ENCODE assay signal across 14 cellular contexts in genomic region chr22:23064381-23065068, GRCh38. TPM values are rescaled to one million over a fixed set of nuclear protein-coding genes. Genes with fewer than 3 reads are reported as not detected.
DNase-seq lines count a peak whose midpoint lies in the region; ATAC-seq and TF ChIP-seq lines count a peak whose summit lies in the region.
"Had no signal": no experiment of that assay in that cellular context is flagged by ENCODE, and none has a peak within 500 bp of the region (broad histone marks: within the 10 kb centered on the region; RNA-seq: fewer than 3 reads in every experiment).

No MANE protein-coding gene starts in this region.

- H3K27ac Mint-ChIP-seq in activated CD8-positive, alpha-beta memory T cell treated with anti-CD3 and anti-CD28 coated beads, Interleukin-2, amount 10 ng/mL, durations not matched to agents 7 days and 5 days: no peak overlapping the region
- H3K27ac Mint-ChIP-seq: immature natural killer cell had no signal

- intact Hi-C loops in Right ventricle myocardium inferior (cut with DNase I): no loop called here
- intact Hi-C loops in lower lobe of right lung (cut with DNase I): no loop called here

- ATAC-seq in Right ventricle myocardium inferior: no peak
- no peak for ATAC-seq in activated CD8-positive, alpha-beta memory T cell treated with anti-CD3 and anti-CD28 coated beads, Interleukin-2, amount 10 ng/mL, durations not matched to agents 7 days and 5 days
- ATAC-seq in lower lobe of right lung: no peak
- no peak for ATAC-seq in GM18870 (IDR thresholded peaks at IDR 0.05; ENCODE audit: unreplicated experiment)

- no peak overlapping the region for H3K4me3 Mint-ChIP-seq in activated CD8-positive, alpha-beta memory T cell treated with anti-CD3 and anti-CD28 coated beads, Interleukin-2, amount 10 ng/mL, durations not matched to agents 7 days and 5 days
- H3K4me3 Mint-ChIP-seq: CD8-positive, alpha-beta memory T cell; immature natural killer cell had no signal

- H3K36me3 ChIP-seq in right atrium auricular region: no peaks in the 10 kb centered on the region
- H3K36me3 ChIP-seq in lower lobe of right lung: no peaks in the 10 kb centered on the region
- H3K36me3 ChIP-seq: stomach had no signal

- no peaks in the 10 kb centered on the region for H3K9me3 Mint-ChIP-seq in activated CD8-positive, alpha-beta memory T cell treated with anti-CD3 and anti-CD28 coated beads, Interleukin-2, amount 10 ng/mL, durations not matched to agents 7 days and 5 days (ENCODE audit: low read depth)
- H3K9me3 Mint-ChIP-seq: CD8-positive, alpha-beta memory T cell; immature natural killer cell had no signal

- no peak overlapping the region for H3K4me3 ChIP-seq in right atrium auricular region
- H3K4me3 ChIP-seq in lower lobe of right lung: no peak overlapping the region
- H3K4me3 ChIP-seq: stomach had no signal

- TF ChIP-seq CTCF in right atrium auricular region (IDR thresholded peaks at IDR 0.05) (no peak), lower lobe of right lung (IDR thresholded peaks at IDR 0.05) (no peak)

- H3K36me3 Mint-ChIP-seq in activated CD8-positive, alpha-beta memory T cell treated with anti-CD3 and anti-CD28 coated beads, Interleukin-2, amount 10 ng/mL, durations not matched to agents 7 days and 5 days: no peaks in the 10 kb centered on the region
- H3K36me3 Mint-ChIP-seq: CD8-positive, alpha-beta memory T cell; immature natural killer cell had no signal

- H3K27me3 Mint-ChIP-seq in activated CD8-positive, alpha-beta memory T cell treated with anti-CD3 and anti-CD28 coated beads, Interleukin-2, amount 10 ng/mL, durations not matched to agents 7 days and 5 days: peaks cover 18% of the 10 kb centered on the region

- no peak overlapping the region for H3K27ac ChIP-seq in right atrium auricular region
- H3K27ac ChIP-seq in lower lobe of right lung: no peak overlapping the region
- H3K27ac ChIP-seq: stomach had no signal

- CTCF ChIA-PET in activated CD8-positive, alpha-beta memory T cell treated with anti-CD3 and anti-CD28 coated beads, Interleukin-2, amount 10 ng/mL, durations not matched to agents 7 days and 5 days (lab: Charles Lee): no interaction called here

- peak; percentile 62 for DNase-seq in Right ventricle myocardium inferior (ENCODE audit: missing footprints)
- DNase-seq in right atrium auricular region (ENCODE audit: low spot score): no peak
- peak; percentile 31 for DNase-seq in activated CD8-positive, alpha-beta memory T cell treated with anti-CD3 and anti-CD28 coated beads, Interleukin-2, amount 10 ng/mL, durations not matched to agents 7 days and 5 days
- peak; percentile 22 for DNase-seq in lower lobe of right lung
- DNase-seq in ureter (ENCODE audit: low spot score): peak; percentile 27
- no peak for DNase-seq in erythroblast (lab: John Stamatoyannopoulos, UW)
- DNase-seq in NAMALWA (ENCODE audit: low spot score): no peak
- DNase-seq: activated CD4-positive, alpha-beta T cell treated with anti-CD3 and anti-CD28 coated beads for 4 hours; CD8-positive, alpha-beta memory T cell; immature natural killer cell; NCI-H1930; SHP77 treated with DMSO at 0.1 percent for 48 hours had no signal

- H3K4me1 Mint-ChIP-seq in activated CD8-positive, alpha-beta memory T cell treated with anti-CD3 and anti-CD28 coated beads, Interleukin-2, amount 10 ng/mL, durations not matched to agents 7 days and 5 days: peaks cover 3% of the 10 kb centered on the region

- H3K27me3 ChIP-seq in right atrium auricular region (no peaks in the 10 kb centered on the region), lower lobe of right lung (ENCODE audit: low read depth) (no peaks in the 10 kb centered on the region)
- H3K27me3 ChIP-seq: stomach had no signal

- no peak for TF ChIP-seq POLR2A in erythroblast (IDR thresholded peaks at IDR 0.05; ENCODE audit: low read length)

- no peaks in the 10 kb centered on the region for H3K9me3 ChIP-seq in right atrium auricular region
- H3K9me3 ChIP-seq in lower lobe of right lung: no peaks in the 10 kb centered on the region
- H3K9me3 ChIP-seq: stomach had no signal

- peaks cover 0 to 6% of the 10 kb centered on the region in 2 donors for H3K4me1 ChIP-seq in right atrium auricular region
- H3K4me1 ChIP-seq in lower lobe of right lung: peaks cover 5% of the 10 kb centered on the region

RNA-seq across cellular contexts. Expression of gene GNAZ, which starts 5.8 kb away (rescaled TPM):
- 3.1 TPM for total RNA-seq in Right ventricle myocardium inferior
- 1 to 10 TPM; 1.9 to 3.2 TPM for total RNA-seq in right atrium auricular region
- total RNA-seq in activated CD8-positive, alpha-beta memory T cell treated with anti-CD3 and anti-CD28 coated beads, Interleukin-2, amount 10 ng/mL, durations not matched to agents 7 days and 5 days: under 1 TPM in 1 of 2 experiments, not detected in 1; 0.12 TPM
- 2.4 TPM for total RNA-seq in lower lobe of right lung
- total RNA-seq in ureter: 10.7 TPM

Comparison
In these comparisons a context has a peak if more than half of its experiments do, and no peak if none do; other contexts are left out.
1. DNase-seq: peak in Right ventricle myocardium inferior (single experiment), activated CD8-positive, alpha-beta memory T cell treated with anti-CD3 and anti-CD28 coated beads, Interleukin-2, amount 10 ng/mL, durations not matched to agents 7 days and 5 days (single experiment), lower lobe of right lung (single experiment) and ureter (single experiment); none in right atrium auricular region (single experiment), erythroblast (0 of 2) and NAMALWA (single experiment).